ENCODE assay signal across 18 cellular contexts in the genomic region with DNA sequence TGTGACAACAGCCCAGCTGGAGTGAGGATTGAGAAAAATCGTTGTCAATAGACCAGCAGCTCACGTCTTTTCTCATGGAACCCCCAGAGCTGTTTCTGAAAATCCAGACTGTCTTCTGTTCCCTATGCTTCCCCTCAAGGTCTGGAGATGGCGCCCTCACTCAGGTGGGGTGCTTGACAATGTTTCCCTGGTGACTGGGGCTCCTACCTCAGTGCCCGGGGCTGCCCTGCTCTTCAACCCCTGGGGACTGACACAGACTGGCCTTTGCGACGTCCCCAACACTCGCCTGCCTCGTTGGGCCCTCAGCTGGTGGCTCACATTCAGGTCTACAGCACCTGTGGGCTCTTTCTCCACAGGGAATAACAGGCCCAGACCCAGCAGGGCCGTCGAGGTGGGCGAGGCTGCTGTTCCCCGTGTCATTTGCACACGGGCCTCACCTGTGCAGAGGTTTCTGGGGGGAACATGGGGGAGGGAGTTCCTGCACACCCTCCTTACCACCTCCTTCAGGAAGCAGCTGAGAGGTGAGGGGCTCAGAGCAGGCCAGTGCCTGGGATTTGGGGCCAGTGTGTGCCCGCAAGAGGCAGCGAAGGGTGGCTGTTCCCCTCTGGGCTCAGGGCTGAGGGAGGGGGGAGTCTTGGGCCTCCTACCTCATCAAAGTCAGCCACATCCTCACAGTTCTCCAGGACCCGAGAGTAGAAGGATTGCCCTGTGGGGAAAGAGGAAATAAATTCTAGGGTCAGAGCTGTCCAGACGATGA. TPM values are rescaled to one million over a fixed set of nuclear protein-coding genes. Genes with fewer than 3 reads are reported as not detected.
"Had no signal": no experiment of that assay in that cellular context is flagged by ENCODE, and none has a peak within 500 bp of the region (broad histone marks: within the 10 kb centered on the region; RNA-seq: fewer than 3 reads in every experiment).

No MANE protein-coding gene starts in this region.

- H3K9me3 ChIP-seq: breast epithelium, esophagus squamous epithelium, heart right ventricle had no signal

- H3K27ac Mint-ChIP-seq: activated B cell treated with CpG ODN at 0.5 μM for 24 hours; activated CD4-positive, alpha-beta memory T cell treated with anti-CD3 and anti-CD28 coated beads, Interleukin-2, amount 10 ng/mL, durations not matched to agents 7 days and 5 days; activated CD8-positive, alpha-beta memory T cell treated with anti-CD3 and anti-CD28 coated beads, Interleukin-2, amount 10 ng/mL, durations not matched to agents 7 days and 5 days; activated naive CD4-positive, alpha-beta T cell treated with anti-CD3 and anti-CD28 coated beads, Interleukin-2, amount 50 U/mL, for 24 hours; activated T-cell treated with anti-CD3 and anti-CD28 coated beads, Interleukin-2, amount 50 U/mL, for 24 hours; activated T-helper 2 cell treated with anti-CD3 and anti-CD28 coated beads, Interferon-gamma antibody, Interleukin-2, Interleukin-4, amounts not matched to agents 10 μg/mL and 5 μg/mL and 100 μg/mL, durations not matched to agents 14 hours and 24 hours and 36 hours; natural killer cell; type B pancreatic cell had no signal

- H3K4me1 Mint-ChIP-seq: activated B cell treated with CpG ODN at 0.5 μM for 24 hours; activated CD4-positive, alpha-beta memory T cell treated with anti-CD3 and anti-CD28 coated beads, Interleukin-2, amount 10 ng/mL, durations not matched to agents 7 days and 5 days; activated CD8-positive, alpha-beta memory T cell treated with anti-CD3 and anti-CD28 coated beads, Interleukin-2, amount 10 ng/mL, durations not matched to agents 7 days and 5 days; activated naive CD4-positive, alpha-beta T cell treated with anti-CD3 and anti-CD28 coated beads, Interleukin-2, amount 50 U/mL, for 24 hours; natural killer cell had no signal

- H3K4me3 ChIP-seq: breast epithelium, esophagus squamous epithelium, heart right ventricle had no signal

- H3K9me3 Mint-ChIP-seq: activated B cell treated with CpG ODN at 0.5 μM for 24 hours; activated CD4-positive, alpha-beta memory T cell treated with anti-CD3 and anti-CD28 coated beads, Interleukin-2, amount 10 ng/mL, durations not matched to agents 7 days and 5 days; activated naive CD4-positive, alpha-beta T cell treated with anti-CD3 and anti-CD28 coated beads, Interleukin-2, amount 50 U/mL, for 24 hours; activated T-cell treated with anti-CD3 and anti-CD28 coated beads, Interleukin-2, amount 50 U/mL, for 24 hours; activated T-helper 2 cell treated with anti-CD3 and anti-CD28 coated beads, Interferon-gamma antibody, Interleukin-2, Interleukin-4, amounts not matched to agents 10 μg/mL and 5 μg/mL and 100 μg/mL, durations not matched to agents 14 hours and 24 hours and 36 hours; natural killer cell; type B pancreatic cell had no signal

- H3K4me3 Mint-ChIP-seq: activated B cell treated with CpG ODN at 0.5 μM for 24 hours; activated CD4-positive, alpha-beta memory T cell treated with anti-CD3 and anti-CD28 coated beads, Interleukin-2, amount 10 ng/mL, durations not matched to agents 7 days and 5 days; activated CD8-positive, alpha-beta memory T cell treated with anti-CD3 and anti-CD28 coated beads, Interleukin-2, amount 10 ng/mL, durations not matched to agents 7 days and 5 days; activated naive CD4-positive, alpha-beta T cell treated with anti-CD3 and anti-CD28 coated beads, Interleukin-2, amount 50 U/mL, for 24 hours; activated T-cell treated with anti-CD3 and anti-CD28 coated beads, Interleukin-2, amount 50 U/mL, for 24 hours; natural killer cell; type B pancreatic cell had no signal

- DNase-seq: activated B cell treated with CpG ODN at 0.5 μM for 24 hours; activated CD4-positive, alpha-beta memory T cell treated with anti-CD3 and anti-CD28 coated beads, Interleukin-2, amount 10 ng/mL, durations not matched to agents 7 days and 5 days; activated CD4-positive, alpha-beta T cell treated with anti-CD3 and anti-CD28 coated beads for 4 hours; activated CD8-positive, alpha-beta memory T cell treated with anti-CD3 and anti-CD28 coated beads, Interleukin-2, amount 10 ng/mL, durations not matched to agents 7 days and 5 days; activated T-cell treated with anti-CD3 and anti-CD28 coated beads, Interleukin-2, amount 50 U/mL, for 24 hours; dermis blood vessel endothelial cell; effector memory CD4-positive, alpha-beta T cell; esophagus squamous epithelium; heart right ventricle; mesendoderm; natural killer cell; stimulated activated naive CD8-positive, alpha-beta T cell treated with anti-CD3 and anti-CD28 coated beads, Interleukin-15, Interleukin-2, amounts not matched to agents 100 U/mL and 50 U/mL, for 24 hours; substantia nigra had no signal

- H3K4me1 ChIP-seq: breast epithelium, esophagus squamous epithelium had no signal

- H3K36me3 ChIP-seq: breast epithelium, esophagus squamous epithelium, heart right ventricle had no signal

- H3K27me3 ChIP-seq: breast epithelium had no signal

- H3K27ac ChIP-seq: breast epithelium, esophagus squamous epithelium, heart right ventricle had no signal

- H3K27me3 Mint-ChIP-seq: activated naive CD4-positive, alpha-beta T cell treated with anti-CD3 and anti-CD28 coated beads, Interleukin-2, amount 50 U/mL, for 24 hours; activated T-cell treated with anti-CD3 and anti-CD28 coated beads, Interleukin-2, amount 50 U/mL, for 24 hours had no signal

- H3K36me3 Mint-ChIP-seq: activated CD8-positive, alpha-beta memory T cell treated with anti-CD3 and anti-CD28 coated beads, Interleukin-2, amount 10 ng/mL, durations not matched to agents 7 days and 5 days; activated naive CD4-positive, alpha-beta T cell treated with anti-CD3 and anti-CD28 coated beads, Interleukin-2, amount 50 U/mL, for 24 hours; natural killer cell; type B pancreatic cell had no signal

RNA-seq across cellular contexts. Expression of a gene that starts 59.3 kb away (rescaled TPM):
- total RNA-seq: activated B cell treated with CpG ODN at 0.5 μM for 24 hours, astrocyte had no signal
